In the genomic region with DNA sequence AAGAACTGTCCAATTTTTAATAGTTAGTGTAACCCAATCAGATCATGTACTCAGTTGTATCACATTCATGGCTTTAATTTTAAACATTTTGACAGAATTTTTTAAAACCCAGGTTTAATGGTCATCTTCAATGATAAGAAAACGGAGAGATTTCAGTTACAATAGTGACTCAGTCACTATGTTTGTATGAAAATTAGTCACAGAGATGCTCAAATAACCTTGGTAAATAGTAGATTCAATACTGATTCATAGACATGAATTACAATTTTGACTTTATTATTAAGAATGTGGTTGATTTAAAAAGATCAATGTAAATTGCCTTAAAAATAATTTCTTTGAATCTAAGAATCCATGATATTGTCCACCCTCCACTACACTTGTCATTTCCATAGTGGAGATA, we compare ENCODE assay signal across 25 cellular contexts.
"Had no signal": no experiment of that assay in that cellular context is flagged by ENCODE, and none has a peak within 500 bp of the region (broad histone marks: within the 10 kb centered on the region; RNA-seq: fewer than 3 reads in every experiment).

No MANE protein-coding gene starts in this region.

- H3K27ac ChIP-seq: epithelial cell of prostate, esophagus squamous epithelium, gastrocnemius medialis, heart right ventricle, left lung, lower lobe of right lung had no signal

- H3K27me3 ChIP-seq: esophagus squamous epithelium, gastrocnemius medialis, left lung had no signal

- H3K9me3 ChIP-seq: esophagus squamous epithelium, gastrocnemius medialis, heart right ventricle, left lung, lower lobe of right lung, mucosa of descending colon had no signal

- DNase-seq: cortex of kidney; effector CD8-positive, alpha-beta T cell; effector memory CD8-positive, alpha-beta T cell; endodermal cell; erythroblast; esophagus squamous epithelium; foreskin fibroblast; foreskin melanocyte; gastrocnemius medialis; glutamatergic neuron; head of caudate nucleus; heart right ventricle; hippocampal formation; left cardiac atrium; left lung; left ventricle myocardium superior; lower lobe of right lung; mesenchymal stem cell; mucosa of descending colon; naive B cell; naive thymus-derived CD8-positive, alpha-beta T cell had no signal

- FAIRE-seq: endometrium, islet of Langerhans, keratinocyte had no signal

- H3K4me1 ChIP-seq: esophagus squamous epithelium, gastrocnemius medialis, heart right ventricle, left lung, lower lobe of right lung had no signal

- H3K36me3 ChIP-seq: esophagus squamous epithelium, gastrocnemius medialis, heart right ventricle, left lung, lower lobe of right lung had no signal

- H3K4me3 ChIP-seq: esophagus squamous epithelium, gastrocnemius medialis, heart right ventricle, left lung, lower lobe of right lung, mucosa of descending colon had no signal
